ENCODE assay signal across 8 cellular contexts in the genomic region with DNA sequence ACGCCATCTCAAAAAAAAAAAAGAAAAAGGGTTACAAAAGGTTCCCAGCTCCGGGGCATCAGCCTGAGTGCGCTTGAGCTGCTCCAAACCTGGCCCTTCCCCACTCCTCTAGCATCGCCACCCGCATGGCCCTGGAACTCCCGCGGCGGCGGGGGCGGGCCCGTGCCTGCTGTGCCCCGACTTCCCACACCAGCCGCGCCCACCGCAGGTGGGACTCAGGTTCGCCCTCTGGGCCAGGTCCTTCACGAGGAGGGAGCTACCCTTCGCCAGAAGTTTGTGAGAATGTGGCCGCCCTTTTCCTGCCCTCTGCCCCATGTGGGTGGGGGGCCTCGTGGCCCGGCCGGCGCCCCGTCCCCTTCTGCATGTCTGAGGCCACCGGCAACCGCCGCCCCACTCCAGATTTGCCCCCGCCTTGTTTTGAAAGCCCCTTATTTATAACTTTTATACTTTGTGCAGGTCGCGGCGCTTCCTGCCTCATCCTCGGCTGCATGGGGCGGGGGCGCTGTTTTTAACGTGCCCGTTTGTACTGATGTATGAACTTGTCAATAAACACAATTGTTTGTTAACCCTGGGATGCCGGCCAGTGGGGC. TPM values are rescaled to one million over a fixed set of nuclear protein-coding genes. Genes with fewer than 3 reads are reported as not detected.
DNase-seq lines count a peak whose midpoint lies in the region; ATAC-seq and TF ChIP-seq lines count a peak whose summit lies in the region.

No MANE protein-coding gene starts in this region.

- no peak for TF ChIP-seq EP300 in esophagus muscularis mucosa (IDR thresholded peaks at IDR 0.05)

- H2AFZ ChIP-seq in osteoblast (ENCODE audit: low read length) = peak overlapping the region; percentile 76

- H3K4me1 ChIP-seq in esophagus muscularis mucosa = peaks cover 19 to 35% (median 28%) of the 10 kb centered on the region in 4 donors
- peaks cover 15% of the 10 kb centered on the region for H3K4me1 ChIP-seq in osteoblast (ENCODE audit: insufficient read depth, low read length)

- peak; percentile 2 for ATAC-seq in HG02678 (IDR thresholded peaks at IDR 0.05; ENCODE audit: unreplicated experiment)
- no peak for ATAC-seq in HG03135 (IDR thresholded peaks at IDR 0.05; ENCODE audit: unreplicated experiment)

- H3K4me3 ChIP-seq in esophagus muscularis mucosa (peak overlapping the region; percentile 74 to 79 (median 77)), osteoblast (ENCODE audit: insufficient read depth, low read length) (peak overlapping the region; percentile 80)

- H3K27ac ChIP-seq in esophagus muscularis mucosa (replicated peaks in 1 of 4) (peak overlapping the region in 3 of 4 donors; percentile 84 to 94 (median 90)), osteoblast (ENCODE audit: low read depth, low read length) (no peak overlapping the region)

- H3K4me2 ChIP-seq in osteoblast (ENCODE audit: insufficient read depth, low read length) = peak overlapping the region; percentile 93

- no peaks in the 10 kb centered on the region for H4K20me1 ChIP-seq in osteoblast (ENCODE audit: insufficient read depth, low read length)

- no peaks in the 10 kb centered on the region for H3K27me3 ChIP-seq in esophagus muscularis mucosa
- no peaks in the 10 kb centered on the region for H3K27me3 ChIP-seq in osteoblast (ENCODE audit: insufficient read depth, low read length)

- intact Hi-C loops in esophagus muscularis mucosa (cut with DNase I) = loop anchor here (5.0 kb wide), 1 partner anchor 65 kb away; the partner anchor contains the start of gene SPTBN5

- 7% methylated on average over 29 of the region's 37 CpGs for WGBS in esophagus muscularis mucosa

- H3K9me3 ChIP-seq in esophagus muscularis mucosa (no peaks in the 10 kb centered on the region), osteoblast (ENCODE audit: low read depth, low read length) (no peaks in the 10 kb centered on the region)

- H3K79me2 ChIP-seq in osteoblast (ENCODE audit: insufficient read depth, low read length) = no peaks in the 10 kb centered on the region

- peaks cover 30 to 56% (median 40%) of the 10 kb centered on the region in 4 donors for H3K36me3 ChIP-seq in esophagus muscularis mucosa
- peaks cover 18% of the 10 kb centered on the region for H3K36me3 ChIP-seq in osteoblast (ENCODE audit: insufficient read depth, low read length)

- no peak for TF ChIP-seq POLR2A in esophagus muscularis mucosa (IDR thresholded peaks at IDR 0.05; ENCODE audit: low read depth)

- DNase-seq in CD1c-positive myeloid dendritic cell (ENCODE audit: extremely low spot score) = peak; percentile 5
- DNase-seq in activated CD4-positive, CD25-positive, alpha-beta regulatory T cell treated with anti-CD3 and anti-CD28 coated beads, Interleukin-2, amount 50 U/mL, for 72 hours = peak; percentile 40
- no peak for DNase-seq in esophagus muscularis mucosa (ENCODE audit: extremely low spot score)
- peak; percentile 31 for DNase-seq in osteoblast (ENCODE audit: insufficient read length, low spot score, missing footprints)
- DNase-seq in NOMO-1 treated with dmso at 0.1 percent for 144 hours (lab: John Stamatoyannopoulos, UW; ENCODE audit: unreplicated experiment) = no peak
- no peak for DNase-seq in mesenteric fat pad (ENCODE audit: low spot score)

- TF ChIP-seq CTCF in esophagus muscularis mucosa (IDR thresholded peaks at IDR 0.05) = no peak
- TF ChIP-seq CTCF in osteoblast (IDR thresholded peaks at IDR 0.05; ENCODE audit: extremely low read depth, low read depth, low read length) = no peak

RNA-seq across cellular contexts. Expression of gene JMJD7, which starts 0.5 kb away (rescaled TPM):
- total RNA-seq in esophagus muscularis mucosa = 1 to 10 TPM; 6.2 to 9.6 (median 7.5) TPM
- total RNA-seq in osteoblast = 1.2 and 1.4 TPM in 2 replicates
- total RNA-seq in mesenteric fat pad = 7.7 TPM

RNA-seq across cellular contexts. Expression of gene PLA2G4B, which starts 11.3 kb away (rescaled TPM):
- total RNA-seq in esophagus muscularis mucosa = 1 to 10 TPM in 3 of 4 donors, under 1 TPM in 1; 0.91 to 6.6 (median 2.5) TPM
- 0.72 and 1.2 TPM in 2 replicates for total RNA-seq in osteoblast
- 4.3 TPM for total RNA-seq in mesenteric fat pad

RNA-seq across cellular contexts. Expression of gene MAPKBP1, which starts 53.1 kb away (rescaled TPM):
- total RNA-seq in esophagus muscularis mucosa (10 to 100 TPM; 18.2 to 54.6 (median 42.9) TPM), osteoblast (22.8 and 25.6 TPM in 2 replicates), mesenteric fat pad (21.2 TPM)

Comparison
In these comparisons a context has a peak if more than half of its experiments do, and no peak if none do; other contexts are left out.
1. DNase-seq: peak in CD1c-positive myeloid dendritic cell (single experiment), activated CD4-positive, CD25-positive, alpha-beta regulatory T cell treated with anti-CD3 and anti-CD28 coated beads, Interleukin-2, amount 50 U/mL, for 72 hours (single experiment) and osteoblast (single experiment); none in esophagus muscularis mucosa (single experiment), NOMO-1 treated with dmso at 0.1 percent for 144 hours (single experiment) and mesenteric fat pad (single experiment).